8 cellular contexts compared by ENCODE assay signal in genomic region chrX:138710866-138711331, GRCh38. TPM values are rescaled to one million over a fixed set of nuclear protein-coding genes. Genes with fewer than 3 reads are reported as not detected.
DNase-seq lines count a peak whose midpoint lies in the region; ATAC-seq and TF ChIP-seq lines count a peak whose summit lies in the region.
"Had no signal": no experiment of that assay in that cellular context is flagged by ENCODE, and none has a peak within 500 bp of the region (broad histone marks: within the 10 kb centered on the region; RNA-seq: fewer than 3 reads in every experiment).

No MANE protein-coding gene starts in this region.

- H3K36me3 ChIP-seq in lung (ENCODE audit: control insufficient read depth in 2 of 2, insufficient read depth in 2 of 2, low read length in 2 of 2) (no peaks in the 10 kb centered on the region), suprapubic skin (no peaks in the 10 kb centered on the region)

- TF ChIP-seq POLR2A in suprapubic skin (IDR thresholded peaks at IDR 0.05): no peak

- ATAC-seq in lung (ENCODE audit: insufficient read depth, low FRiP score) (no peak), HG03159 (IDR thresholded peaks at IDR 0.05; ENCODE audit: unreplicated experiment) (no peak), HG02763 (IDR thresholded peaks at IDR 0.05; ENCODE audit: unreplicated experiment) (no peak)

- TF ChIP-seq CTCF in lung (IDR thresholded peaks at IDR 0.05; ENCODE audit: control extremely low read depth, extremely low read depth): no peak
- no peak for TF ChIP-seq CTCF in suprapubic skin (IDR thresholded peaks at IDR 0.05)

- H3K4me3 ChIP-seq in lung (peak overlapping the region; percentile 44), suprapubic skin (peak overlapping the region; percentile 50)

- WGBS in lung, 2 donors: 0 to 23% methylated on average over 22 to 49 of the region's 49 CpGs
- WGBS in suprapubic skin: 47% methylated on average over 30 of the region's 49 CpGs

- H3K4me1 ChIP-seq in lung (ENCODE audit: control insufficient read depth in 2 of 2, insufficient read depth in 2 of 2, low read length in 2 of 2): no peaks in the 10 kb centered on the region
- peaks cover 2% of the 10 kb centered on the region for H3K4me1 ChIP-seq in suprapubic skin

- peaks cover 13% of the 10 kb centered on the region for H3K27me3 ChIP-seq in lung (ENCODE audit: control insufficient read depth, insufficient read depth)
- H3K27me3 ChIP-seq in suprapubic skin: peaks cover 6% of the 10 kb centered on the region

- DNase-seq in LHCN-M2 (ENCODE audit: low read depth) (peak; percentile 1), caudate nucleus (lab: John Stamatoyannopoulos, UW) (peak in 8 of 61 donors; percentile 0 to 44 (median 7)), lung (ENCODE audit: low spot score) (no peak), suprapubic skin (ENCODE audit: low spot score in 2 of 2) (no peak), DMS79 (lab: John Stamatoyannopoulos, UW) (no peak)
- DNase-seq: stimulated activated naive B cell treated with anti-CD40 and anti-IgM and Interleukin-4, amounts not matched to agents 10 μg/mL and 1 μg/mL and 100 μg/mL, for 72 hours had no signal

- TF ChIP-seq EP300 in suprapubic skin (IDR thresholded peaks at IDR 0.05): no peak

- H3K27ac ChIP-seq in caudate nucleus (ENCODE audit: low read depth, low read length) (peak overlapping the region; percentile 26), lung (ENCODE audit: low read depth in 1 of 2, low read length in 1 of 2) (no peak overlapping the region), suprapubic skin (no peak overlapping the region)

- H3K9me3 ChIP-seq in lung (ENCODE audit: control insufficient read depth in 2 of 2, insufficient read depth in 1 of 2, low read length in 1 of 2) (peaks cover 0 to 11% of the 10 kb centered on the region in 2 donors), suprapubic skin (no peaks in the 10 kb centered on the region)

RNA-seq across cellular contexts. Expression of gene FGF13, which starts 0.6 kb away (rescaled TPM):
- total RNA-seq in LHCN-M2 (2014; rRNA removed) (1.8 and 3.4 TPM in 2 replicates), lung (1 to 10 TPM; 2.1 to 7.5 TPM), suprapubic skin (1 to 10 TPM; 1.4 to 5.2 (median 1.8) TPM)
- 0.23 TPM for polyA plus RNA-seq in LHCN-M2 (2012)
- polyA plus RNA-seq in lung: 1 to 10 TPM; 1.7 to 3.5 TPM
